In genomic region chr11:65315204-65315865, GRCh38 we compare ENCODE assay signal across 8 cellular contexts. TPM values are rescaled to one million over a fixed set of nuclear protein-coding genes. Genes with fewer than 3 reads are reported as not detected.
A peak's percentile ranks its signal among the peaks of the same experiment; 100 is the strongest.
DNase-seq lines count a peak whose midpoint lies in the region; ATAC-seq and TF ChIP-seq lines count a peak whose summit lies in the region.

No MANE protein-coding gene starts in this region.

- no peaks in the 10 kb centered on the region; the same call in 1 of the 2 replicates for H4K20me1 ChIP-seq in GM23248 (ENCODE audit: insufficient read depth)

- H3K4me3 ChIP-seq in GM23248 (peak overlapping the region; percentile 88), brain microvascular endothelial cell (ENCODE audit: low read depth, low read length) (peak overlapping the region; percentile 89), iPS-18c (ENCODE audit: insufficient read depth, low read depth, low read length) (peak overlapping the region; percentile 84), skin epidermis (peak overlapping the region; percentile 43 to 88 (median 71))

- DNase-seq in GM23248, result peak; percentile 79
- peak; percentile 41 for DNase-seq in NCI-H2029 treated with DMSO at 0.1 percent for 48 hours (lab: John Stamatoyannopoulos, UW)
- DNase-seq in brain microvascular endothelial cell, result peak; percentile 64

- H3K4me1 ChIP-seq in GM23248 (ENCODE audit: insufficient read depth), result peaks cover 27% of the 10 kb centered on the region

- peaks cover 36% of the 10 kb centered on the region for H3F3A ChIP-seq in GM23248 (ENCODE audit: insufficient read depth)

- H3K27me3 ChIP-seq in GM23248 (replicated peaks; ENCODE audit: insufficient read depth), result no peaks in the 10 kb centered on the region
- no peaks in the 10 kb centered on the region for H3K27me3 ChIP-seq in brain microvascular endothelial cell (replicated peaks)

- in situ Hi-C loops in GM23248 (cut with MboI), result no loop called here
- in situ Hi-C loops in brain microvascular endothelial cell (cut with HindIII; ENCODE audit: low pct_ligation_motif_present, low sequenced_read_pairs), result no loop called here

- no peaks in the 10 kb centered on the region for H3K9me2 ChIP-seq in GM23248 (ENCODE audit: insufficient read depth)

- TF ChIP-seq CTCF in C4-2B (conservative IDR thresholded peaks at IDR 0.05), result peak; percentile 100
- TF ChIP-seq CTCF in VCaP (conservative IDR thresholded peaks at IDR 0.05), result peak; percentile 100
- TF ChIP-seq CTCF in brain microvascular endothelial cell (IDR thresholded peaks at IDR 0.05; ENCODE audit: low read depth, low read length, missing control alignments), result peak; percentile 80

- H3K9ac ChIP-seq in GM23248, result peak overlapping the region; percentile 99

- H3K27ac ChIP-seq in C4-2B (peak overlapping the region; percentile 93), GM23248 (peak overlapping the region; percentile 97), VCaP (peak overlapping the region; percentile 98), brain microvascular endothelial cell (peak overlapping the region; percentile 85), skin epidermis (peak overlapping the region; percentile 8 to 91 (median 78))

- peak overlapping the region; percentile 4; the same call in 1 of the 2 replicates for H2AFZ ChIP-seq in GM23248

- H3K4me2 ChIP-seq in GM23248 (ENCODE audit: unreplicated experiment), result peak overlapping the region; percentile 96

- H3K79me2 ChIP-seq in GM23248 (ENCODE audit: insufficient read depth), result peaks cover 61% of the 10 kb centered on the region

- no peak for ATAC-seq in HG03378 (IDR thresholded peaks at IDR 0.05; ENCODE audit: unreplicated experiment)

- 2% methylated on average over 50 to 52 of the region's 59 CpGs for WGBS in GM23248 (ENCODE audit: low coverage in 1 of 2, low lambda C conversion rate in 2 of 2, missing lambda C conversion rate in 2 of 2), 2 experiments

- H3K36me3 ChIP-seq in GM23248 (ENCODE audit: low read depth) (peaks cover 1% of the 10 kb centered on the region; the same call in 1 of the 2 replicates), brain microvascular endothelial cell (replicated peaks) (peaks cover 6% of the 10 kb centered on the region)

- no peaks in the 10 kb centered on the region for H3K9me3 ChIP-seq in GM23248 (ENCODE audit: low read depth)
- H3K9me3 ChIP-seq in iPS-18c (ENCODE audit: control insufficient read depth, insufficient read depth, low read length), result no peaks in the 10 kb centered on the region

RNA-seq across cellular contexts. Expression of gene CDC42EP2, which starts 0.7 kb away (rescaled TPM):
- total RNA-seq in GM23248 (2014; rRNA removed; shearing (Covaris generic)), result 32.1 and 32.6 TPM in 2 replicates
- polyA plus RNA-seq in GM23248 (2016; fragmentation: Nextera tagmentation; extraction: Ambion mirVana), result 37.9 and 40.3 TPM in 2 replicates

RNA-seq across cellular contexts. Expression of gene DPF2, which starts 18.3 kb away (rescaled TPM):
- total RNA-seq in GM23248 (2014; rRNA removed; shearing (Covaris generic)), result 27.7 and 30.0 TPM in 2 replicates
- polyA plus RNA-seq in GM23248 (2016; fragmentation: Nextera tagmentation; extraction: Ambion mirVana), result 51.2 and 54.1 TPM in 2 replicates

RNA-seq across cellular contexts. Expression of gene TIGD3, which starts 39.2 kb away (rescaled TPM):
- total RNA-seq in GM23248 (2014; rRNA removed; shearing (Covaris generic)), result not detected in 2 replicates
- not detected in 2 replicates for polyA plus RNA-seq in GM23248 (2016; fragmentation: Nextera tagmentation; extraction: Ambion mirVana)

RNA-seq across cellular contexts. Expression of gene POLA2, which starts 53.6 kb away (rescaled TPM):
- 6.7 and 8.6 TPM in 2 replicates for total RNA-seq in GM23248 (2014; rRNA removed; shearing (Covaris generic))
- 8.7 and 8.9 TPM in 2 replicates for polyA plus RNA-seq in GM23248 (2016; fragmentation: Nextera tagmentation; extraction: Ambion mirVana)
